28 cellular contexts compared by ENCODE assay signal in genomic region chr20:57179265-57179664, GRCh38.
DNase-seq lines count a peak whose midpoint lies in the region; TF ChIP-seq lines count a peak whose summit lies in the region.
"Had no signal": no experiment of that assay in that cellular context is flagged by ENCODE, and none has a peak within 500 bp of the region (broad histone marks: within the 10 kb centered on the region; RNA-seq: fewer than 3 reads in every experiment).

No MANE protein-coding gene starts in this region.

- H3K27me3 Mint-ChIP-seq in endodermal cell (ENCODE audit: insufficient read depth): no peaks in the 10 kb centered on the region

- H3K9ac ChIP-seq in BLaER1 treated with 17β-estradiol and CSF1 and Interleukin-3, amounts not matched to agents 10 nM and 100 nM: peak overlapping the region in 9 of 11 experiments; percentile 23 to 77 (median 50); a peak in 15 of 22 replicates
- no peak overlapping the region for H3K9ac ChIP-seq in endodermal cell (ENCODE audit: extremely low read depth, low read length, poor library complexity, severe bottlenecking)

- no peak overlapping the region for H3K4me3 Mint-ChIP-seq in endodermal cell
- H3K4me3 Mint-ChIP-seq: activated CD4-positive, alpha-beta memory T cell treated with anti-CD3 and anti-CD28 coated beads, Interleukin-2, amount 10 ng/mL, durations not matched to agents 7 days and 5 days; activated naive CD4-positive, alpha-beta T cell treated with anti-CD3 and anti-CD28 coated beads, Interleukin-2, amount 10 ng/mL, durations not matched to agents 7 days and 5 days; mesothelial cell of epicardium; stimulated activated naive CD8-positive, alpha-beta T cell treated with anti-CD3 and anti-CD28 coated beads, Interleukin-15, amount 100 ng/mL, for 72 hours; T-helper 17 cell had no signal

- intact Hi-C loops in prostate gland (cut with DNase I): no loop called here

- peaks cover 4% of the 10 kb centered on the region for H3K4me1 Mint-ChIP-seq in endodermal cell
- H3K4me1 Mint-ChIP-seq: activated naive CD4-positive, alpha-beta T cell treated with anti-CD3 and anti-CD28 coated beads, Interleukin-2, amount 10 ng/mL, durations not matched to agents 7 days and 5 days; naive B cell; T-helper 17 cell had no signal

- no peak for TF ChIP-seq CTCF in endodermal cell (conservative IDR thresholded peaks at IDR 0.05)
- no peak for TF ChIP-seq CTCF in prostate gland (IDR thresholded peaks at IDR 0.05)

- H3K36me3 ChIP-seq in BLaER1 treated with 17β-estradiol and CSF1 and Interleukin-3, amounts not matched to agents 10 nM and 100 nM: no peaks in the 10 kb centered on the region
- peaks cover 6% of the 10 kb centered on the region for H3K36me3 ChIP-seq in endodermal cell (ENCODE audit: control insufficient read depth, insufficient read depth, low read length)
- no peaks in the 10 kb centered on the region for H3K36me3 ChIP-seq in prostate gland
- H3K36me3 ChIP-seq in H7 (replicated peaks; ENCODE audit: control insufficient read depth, insufficient read depth, low read length): no peaks in the 10 kb centered on the region
- H3K36me3 ChIP-seq: brain microvascular endothelial cell, tibial artery had no signal

- peak overlapping the region; percentile 55 to 90 (median 70) for H3K27ac ChIP-seq in BLaER1 treated with 17β-estradiol and CSF1 and Interleukin-3, amounts not matched to agents 10 nM and 100 nM
- H3K27ac ChIP-seq in endodermal cell (ENCODE audit: low read depth, low read length): no peak overlapping the region
- H3K27ac ChIP-seq in prostate gland: peak overlapping the region; percentile 33 to 41
- H3K27ac ChIP-seq: brain microvascular endothelial cell, psoas muscle, tibial artery had no signal

- H3K4me2 ChIP-seq in BLaER1 treated with 17β-estradiol and CSF1 and Interleukin-3, amounts not matched to agents 10 nM and 100 nM: peak overlapping the region; percentile 69 to 88 (median 81)

- no peaks in the 10 kb centered on the region for H3K9me3 ChIP-seq in BLaER1 treated with 17β-estradiol and CSF1 and Interleukin-3, amounts not matched to agents 10 nM and 100 nM (replicated peaks in 1 of 11)
- H3K9me3 ChIP-seq in endodermal cell (ENCODE audit: control insufficient read depth, low read length): no peaks in the 10 kb centered on the region
- H3K9me3 ChIP-seq in prostate gland: no peaks in the 10 kb centered on the region
- H3K9me3 ChIP-seq: psoas muscle, tibial artery had no signal

- 88 to 98% methylated on average over 8 to 20 of the region's 20 CpGs for WGBS in endodermal cell (ENCODE audit: insufficient coverage in 1 of 2, insufficient read length in 1 of 2), 2 experiments
- WGBS in prostate gland: 36% methylated on average over 20 of the region's 20 CpGs

- H4K20me1 ChIP-seq in BLaER1 treated with 17β-estradiol and CSF1 and Interleukin-3, amounts not matched to agents 10 nM and 100 nM: 0 out of 22 replicates have a peak, but pooled peaks cover 0 to 5% (median 0%) of the 10 kb centered on the region in 11 experiments

- H3K4me3 ChIP-seq in BLaER1 treated with 17β-estradiol and CSF1 and Interleukin-3, amounts not matched to agents 10 nM and 100 nM: peak overlapping the region in 2 of 10 experiments; percentile 9 to 17; a peak in 2 of 20 replicates
- H3K4me3 ChIP-seq in endodermal cell (ENCODE audit: low read length) (no peak overlapping the region), prostate gland (no peak overlapping the region), H7 (ENCODE audit: insufficient read depth, low read depth, low read length) (no peak overlapping the region)
- H3K4me3 ChIP-seq: psoas muscle, tibial artery had no signal

- H3K9me3 Mint-ChIP-seq in endodermal cell: no peaks in the 10 kb centered on the region
- H3K9me3 Mint-ChIP-seq: activated CD4-positive, alpha-beta memory T cell treated with anti-CD3 and anti-CD28 coated beads, Interleukin-2, amount 10 ng/mL, durations not matched to agents 7 days and 5 days; activated naive CD4-positive, alpha-beta T cell treated with anti-CD3 and anti-CD28 coated beads, Interleukin-2, amount 10 ng/mL, durations not matched to agents 7 days and 5 days; mesothelial cell of epicardium; stimulated activated naive CD8-positive, alpha-beta T cell treated with anti-CD3 and anti-CD28 coated beads, Interleukin-15, amount 100 ng/mL, for 72 hours had no signal

- peaks cover 33% of the 10 kb centered on the region for H3K36me3 Mint-ChIP-seq in endodermal cell (ENCODE audit: low read depth)
- H3K36me3 Mint-ChIP-seq: activated naive CD4-positive, alpha-beta T cell treated with anti-CD3 and anti-CD28 coated beads, Interleukin-2, amount 10 ng/mL, durations not matched to agents 7 days and 5 days had no signal

- no peak for TF ChIP-seq POLR2A in prostate gland (IDR thresholded peaks at IDR 0.05)

- no peaks in the 10 kb centered on the region for H3K27me3 ChIP-seq in BLaER1 treated with 17β-estradiol and CSF1 and Interleukin-3, amounts not matched to agents 10 nM and 100 nM
- H3K27me3 ChIP-seq in endodermal cell (ENCODE audit: control insufficient read depth, insufficient read depth, low read length, poor library complexity, severe bottlenecking): no peaks in the 10 kb centered on the region
- no peaks in the 10 kb centered on the region for H3K27me3 ChIP-seq in prostate gland (replicated peaks; ENCODE audit: insufficient read depth)
- no peaks in the 10 kb centered on the region for H3K27me3 ChIP-seq in H7 (ENCODE audit: control insufficient read depth, insufficient read depth, low read length)
- H3K27me3 ChIP-seq: brain microvascular endothelial cell had no signal

- in situ Hi-C loops in G401 (cut with HindIII; ENCODE audit: low sequenced_read_pairs): no loop called here

- H3K4me1 ChIP-seq in BLaER1 treated with 17β-estradiol and CSF1 and Interleukin-3, amounts not matched to agents 10 nM and 100 nM: peaks cover 36 to 61% (median 43%) of the 10 kb centered on the region in 10 experiments
- H3K4me1 ChIP-seq in endodermal cell (ENCODE audit: control insufficient read depth, insufficient read depth, low read length) (no peaks in the 10 kb centered on the region), prostate gland (replicated peaks) (no peaks in the 10 kb centered on the region)
- H3K4me1 ChIP-seq: psoas muscle, tibial artery had no signal

- H3K27ac Mint-ChIP-seq in endodermal cell: no peak overlapping the region
- H3K27ac Mint-ChIP-seq: activated CD4-positive, alpha-beta memory T cell treated with anti-CD3 and anti-CD28 coated beads, Interleukin-2, amount 10 ng/mL, durations not matched to agents 7 days and 5 days; activated naive CD4-positive, alpha-beta T cell treated with anti-CD3 and anti-CD28 coated beads, Interleukin-2, amount 10 ng/mL, durations not matched to agents 7 days and 5 days; T-helper 17 cell had no signal

- DNase-seq in MV-4-11 (lab: John Stamatoyannopoulos, UW) (peak; percentile 19), endodermal cell (peak; percentile 66), prostate gland (ENCODE audit: low spot score) (peak; percentile 67), G401 (ENCODE audit: low spot score) (no peak), epidermal melanocyte (ENCODE audit: insufficient read length, low spot score) (no peak), HCEC 1CT (no peak), H7 (no peak)
- DNase-seq: ACHN; activated CD4-positive, alpha-beta memory T cell treated with anti-CD3 and anti-CD28 coated beads, Interleukin-2, amount 10 ng/mL, durations not matched to agents 7 days and 5 days; activated CD4-positive, alpha-beta T cell treated with anti-CD3 and anti-CD28 coated beads for 1 hour; activated CD8-positive, alpha-beta memory T cell treated with anti-CD3 and anti-CD28 coated beads, Interleukin-2, amount 50 U/mL, for 48 hours; activated naive CD4-positive, alpha-beta T cell treated with anti-CD3 and anti-CD28 coated beads, Interleukin-2, amount 10 ng/mL, durations not matched to agents 7 days and 5 days; brain microvascular endothelial cell; COR-L47; DMS79; effector memory CD4-positive, alpha-beta T cell; naive B cell; NCI-H1092 treated with DMSO at 0.1 percent for 48 hours; NCI-H1930; NCI-H526 treated with DMSO at 0.1 percent for 48 hours; nucleus accumbens; stimulated activated CD8-positive, alpha-beta memory T cell treated with anti-CD3 and anti-CD28 coated beads, Interleukin-4, amount 100 ng/mL, for 48 hours; stimulated activated naive CD8-positive, alpha-beta T cell treated with anti-CD3 and anti-CD28 coated beads, Interleukin-15, amount 100 ng/mL, for 72 hours; T-helper 17 cell; tibial artery had no signal

Comparison
In these comparisons a context has a peak if more than half of its experiments do, and no peak if none do; other contexts are left out.
1. DNase-seq: peak in MV-4-11 (single experiment), endodermal cell (single experiment) and prostate gland (single experiment); none in G401 (single experiment), epidermal melanocyte (single experiment), HCEC 1CT (single experiment) and H7 (single experiment).